ENCODE assay signal across 7 cellular contexts in the genomic region with DNA sequence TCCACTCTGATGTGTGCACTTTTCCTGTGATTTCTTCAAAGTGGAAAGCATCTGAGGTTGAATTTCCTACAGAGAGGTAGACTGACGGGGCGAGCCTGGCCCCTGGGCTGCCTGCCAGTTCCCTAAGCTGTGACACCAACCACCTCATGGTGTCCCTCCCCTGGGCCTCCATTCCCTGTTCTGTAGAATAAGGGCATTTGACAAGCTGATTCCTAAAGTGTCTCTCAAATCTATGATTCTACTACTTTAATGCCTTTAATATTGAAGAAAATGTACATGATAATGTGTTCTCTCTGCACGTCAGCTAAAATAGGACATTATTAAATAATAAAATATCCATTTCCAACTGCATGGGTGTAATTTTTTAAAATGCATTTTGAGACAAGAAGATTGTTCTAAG.
"Had no signal": no experiment of that assay in that cellular context is flagged by ENCODE, and none has a peak within 500 bp of the region (broad histone marks: within the 10 kb centered on the region; RNA-seq: fewer than 3 reads in every experiment).

No MANE protein-coding gene starts in this region.

- H3K4me1 Mint-ChIP-seq: IgD-negative memory B cell had no signal

- ATAC-seq: HepG2, K562 had no signal

- H3K27ac Mint-ChIP-seq: IgD-negative memory B cell had no signal

- H3K27me3 Mint-ChIP-seq: IgD-negative memory B cell had no signal

- H3K4me3 Mint-ChIP-seq: IgD-negative memory B cell had no signal

- DNase-seq: IMR-90, KBM-7, KG1 had no signal

- H3K27ac ChIP-seq: HL-60 had no signal

- H3K36me3 Mint-ChIP-seq: IgD-negative memory B cell had no signal

- H3K4me3 ChIP-seq: K562 had no signal
